10 cellular contexts compared by ENCODE assay signal in the genomic region with DNA sequence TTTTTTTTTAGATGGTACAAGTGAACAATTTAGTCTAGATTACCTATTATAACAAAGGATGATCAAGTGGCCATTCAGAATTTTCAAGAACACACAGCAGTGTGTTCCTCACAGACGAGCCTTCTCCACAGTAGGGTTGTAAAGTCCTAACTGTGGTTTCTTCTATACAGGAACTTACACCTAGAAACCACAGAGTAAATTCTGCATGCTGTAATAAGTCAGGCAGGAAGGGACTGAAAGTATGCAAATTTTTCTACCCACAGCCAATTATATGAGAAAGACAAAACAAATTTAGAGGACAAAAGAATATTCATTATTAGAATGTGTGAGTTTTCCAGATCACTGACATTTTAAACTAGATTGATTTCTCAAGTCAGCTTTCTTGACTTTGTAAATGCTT.
DNase-seq lines count a peak whose midpoint lies in the region; ATAC-seq, FAIRE-seq and TF ChIP-seq lines count a peak whose summit lies in the region.
"Had no signal": no experiment of that assay in that cellular context is flagged by ENCODE, and none has a peak within 500 bp of the region (broad histone marks: within the 10 kb centered on the region; RNA-seq: fewer than 3 reads in every experiment).

No MANE protein-coding gene starts in this region.

- 35% methylated on average over 1 of the region's 1 CpG for WGBS in prostate gland

- H3K9me3 Mint-ChIP-seq in activated naive CD8-positive, alpha-beta T cell treated with anti-CD3 and anti-CD28 coated beads for 36 hours = no peaks in the 10 kb centered on the region

- peak overlapping the region; percentile 89 for H3K27ac Mint-ChIP-seq in activated naive CD8-positive, alpha-beta T cell treated with anti-CD3 and anti-CD28 coated beads for 36 hours

- no peak overlapping the region for H3K9ac ChIP-seq in kidney (ENCODE audit: low read length in 2 of 2)

- peak; percentile 38 for DNase-seq in GDM1 (lab: John Stamatoyannopoulos, UW)
- no peak for DNase-seq in activated naive CD8-positive, alpha-beta T cell treated with anti-CD3 and anti-CD28 coated beads for 36 hours
- no peak for DNase-seq in kidney
- no peak for DNase-seq in prostate gland (ENCODE audit: low spot score)
- DNase-seq in DMS 273 (lab: John Stamatoyannopoulos, UW; ENCODE audit: unreplicated experiment) = no peak
- no peak for DNase-seq in Peyer's patch

- H3K4me3 ChIP-seq in kidney (ENCODE audit: low read length in 2 of 2) (no peak overlapping the region), prostate gland (no peak overlapping the region), Peyer's patch (no peak overlapping the region)

- peak; percentile 100 for ATAC-seq in GM21390 (IDR thresholded peaks at IDR 0.05; ENCODE audit: unreplicated experiment)
- peak; percentile 99 for ATAC-seq in HG03558 (IDR thresholded peaks at IDR 0.05; ENCODE audit: extremely low read depth, unreplicated experiment)

- H3K9me3 ChIP-seq in kidney (ENCODE audit: control insufficient read depth in 1 of 2, low read length in 2 of 2) (no peaks in the 10 kb centered on the region), prostate gland (no peaks in the 10 kb centered on the region), Peyer's patch (no peaks in the 10 kb centered on the region)

- TF ChIP-seq CTCF in kidney (IDR thresholded peaks at IDR 0.05; ENCODE audit: borderline replicate concordance, extremely low read depth, insufficient read depth) (no peak), prostate gland (IDR thresholded peaks at IDR 0.05) (no peak), Peyer's patch (IDR thresholded peaks at IDR 0.05) (no peak)

- no peak for FAIRE-seq in kidney (lab: Jason Lieb, UNC)
- FAIRE-seq: bronchial epithelial cell, H1 had no signal

- intact Hi-C loops in kidney (cut with DNase I) (no loop called here), prostate gland (cut with DNase I) (no loop called here)

- H3K36me3 Mint-ChIP-seq in activated naive CD8-positive, alpha-beta T cell treated with anti-CD3 and anti-CD28 coated beads for 36 hours = peaks cover 19% of the 10 kb centered on the region

- H3K4me1 Mint-ChIP-seq in activated naive CD8-positive, alpha-beta T cell treated with anti-CD3 and anti-CD28 coated beads for 36 hours = peaks cover 58% of the 10 kb centered on the region

- TF ChIP-seq POLR2A in prostate gland (IDR thresholded peaks at IDR 0.05) (no peak), Peyer's patch (IDR thresholded peaks at IDR 0.05) (no peak)

- peak overlapping the region; percentile 65 for H3K4me3 Mint-ChIP-seq in activated naive CD8-positive, alpha-beta T cell treated with anti-CD3 and anti-CD28 coated beads for 36 hours

- H3K27me3 ChIP-seq in prostate gland (replicated peaks; ENCODE audit: insufficient read depth) = no peaks in the 10 kb centered on the region
- no peaks in the 10 kb centered on the region for H3K27me3 ChIP-seq in Peyer's patch

- no peaks in the 10 kb centered on the region for H3K27me3 Mint-ChIP-seq in activated naive CD8-positive, alpha-beta T cell treated with anti-CD3 and anti-CD28 coated beads for 36 hours

- H3K4me1 ChIP-seq in kidney (ENCODE audit: control insufficient read depth in 1 of 2, insufficient read depth in 1 of 2, low read depth in 1 of 2, low read length in 2 of 2) (no peaks in the 10 kb centered on the region), prostate gland (replicated peaks) (no peaks in the 10 kb centered on the region), Peyer's patch (peaks cover 0 to 9% (median 5%) of the 10 kb centered on the region in 4 donors)

- H3K36me3 ChIP-seq in kidney (ENCODE audit: control insufficient read depth in 1 of 2, insufficient read depth in 2 of 2, low read length in 2 of 2) (no peaks in the 10 kb centered on the region), prostate gland (no peaks in the 10 kb centered on the region), Peyer's patch (no peaks in the 10 kb centered on the region)

- H3K27ac ChIP-seq in kidney (ENCODE audit: low read depth in 2 of 2, low read length in 2 of 2) (no peak overlapping the region), prostate gland (no peak overlapping the region), Peyer's patch (no peak overlapping the region)
